10 cellular contexts compared by ENCODE assay signal in genomic region chrX:2697741-2698294, GRCh38. TPM values are rescaled to one million over a fixed set of nuclear protein-coding genes. Genes with fewer than 3 reads are reported as not detected.
A peak's percentile ranks its signal among the peaks of the same experiment; 100 is the strongest.
DNase-seq lines count a peak whose midpoint lies in the region; ATAC-seq and TF ChIP-seq lines count a peak whose summit lies in the region.
"Had no signal": no experiment of that assay in that cellular context is flagged by ENCODE, and none has a peak within 500 bp of the region (broad histone marks: within the 10 kb centered on the region; RNA-seq: fewer than 3 reads in every experiment).

No MANE protein-coding gene starts in this region.

- H3K27me3 Mint-ChIP-seq in activated naive CD4-positive, alpha-beta T cell treated with anti-CD3 and anti-CD28 coated beads for 36 hours (ENCODE audit: low read depth): no peaks in the 10 kb centered on the region
- no peaks in the 10 kb centered on the region for H3K27me3 Mint-ChIP-seq in type B pancreatic cell

- peak overlapping the region; percentile 47; the same call in 1 of the 2 replicates for H3K4me3 ChIP-seq in PC-3 (ENCODE audit: low read length)
- H3K4me3 ChIP-seq in fibroblast of the aortic adventitia (ENCODE audit: low read depth, low read length): peak overlapping the region; percentile 31

- ATAC-seq in PC-3: no peak
- no peak for ATAC-seq in GM21515 (IDR thresholded peaks at IDR 0.05; ENCODE audit: unreplicated experiment)
- no peak for ATAC-seq in GM18873 (IDR thresholded peaks at IDR 0.05; ENCODE audit: low FRiP score, unreplicated experiment)

- no TSS peak for BruUV-seq in PC-3 (replicated peaks; lab: Mats Ljungman, UMichigan)

- no peak overlapping the region for H2AFZ ChIP-seq in PC-3 (ENCODE audit: low read length)

- POLR2A ChIA-PET in PC-3 (lab: Charles Lee; ENCODE audit: unreplicated experiment): no interaction called here

- no peaks in the 10 kb centered on the region for H3F3A ChIP-seq in PC-3 (ENCODE audit: low read length, unreplicated experiment)

- peak overlapping the region; percentile 48 for H3K9ac ChIP-seq in PC-3 (ENCODE audit: low read length)

- peak overlapping the region; percentile 79 for H3K4me2 ChIP-seq in PC-3 (ENCODE audit: low read length)

- H3K27ac Mint-ChIP-seq in activated naive CD4-positive, alpha-beta T cell treated with anti-CD3 and anti-CD28 coated beads for 36 hours: peak overlapping the region; percentile 99
- peak overlapping the region; percentile 99 for H3K27ac Mint-ChIP-seq in type B pancreatic cell

- H3K36me3 Mint-ChIP-seq in activated naive CD4-positive, alpha-beta T cell treated with anti-CD3 and anti-CD28 coated beads for 36 hours (ENCODE audit: low read depth): peaks cover 60% of the 10 kb centered on the region
- H3K36me3 Mint-ChIP-seq in type B pancreatic cell: peaks cover 47% of the 10 kb centered on the region

- peaks cover 4% of the 10 kb centered on the region; the same call in 1 of the 2 replicates for H3K36me3 ChIP-seq in PC-3 (ENCODE audit: low read depth, low read length)

- H3K79me2 ChIP-seq in PC-3 (ENCODE audit: low read length): peaks cover 94% of the 10 kb centered on the region

- H3K4me3 Mint-ChIP-seq in activated naive CD4-positive, alpha-beta T cell treated with anti-CD3 and anti-CD28 coated beads for 36 hours: peak overlapping the region; percentile 58
- peak overlapping the region; percentile 84 for H3K4me3 Mint-ChIP-seq in type B pancreatic cell

- no peak for TF ChIP-seq CTCF in PC-3 (conservative IDR thresholded peaks at IDR 0.05; ENCODE audit: low read depth, low read length)
- TF ChIP-seq CTCF in fibroblast of the aortic adventitia (IDR thresholded peaks at IDR 0.05; ENCODE audit: insufficient read depth, low read length): no peak
- no peak for TF ChIP-seq CTCF in type B pancreatic cell (conservative IDR thresholded peaks at IDR 0.05)

- H3K9me3 ChIP-seq in PC-3 (ENCODE audit: low read length): no peaks in the 10 kb centered on the region

- H3K4me1 Mint-ChIP-seq in activated naive CD4-positive, alpha-beta T cell treated with anti-CD3 and anti-CD28 coated beads for 36 hours (ENCODE audit: low read depth): peaks cover 90% of the 10 kb centered on the region
- H3K4me1 Mint-ChIP-seq in type B pancreatic cell (ENCODE audit: unreplicated experiment): peaks cover 52% of the 10 kb centered on the region

- intact Hi-C loops in activated naive CD4-positive, alpha-beta T cell treated with anti-CD3 and anti-CD28 coated beads for 36 hours (cut with micrococcal nuclease): loop anchor here (2.0 to 10.0 kb wide), 3 partner anchors 51 to 1246 kb away; partner anchors contain the start of genes ASMTL and PRKX
- intact Hi-C loops in PC-3 (cut with micrococcal nuclease): no loop called here

- peaks cover 35% of the 10 kb centered on the region for H3K4me1 ChIP-seq in PC-3 (ENCODE audit: insufficient read depth, low read length)

- no peaks in the 10 kb centered on the region for H4K20me1 ChIP-seq in PC-3 (ENCODE audit: low read length)

- H3K9me3 Mint-ChIP-seq in activated naive CD4-positive, alpha-beta T cell treated with anti-CD3 and anti-CD28 coated beads for 36 hours: no peaks in the 10 kb centered on the region
- H3K9me3 Mint-ChIP-seq in type B pancreatic cell: peaks cover 4% of the 10 kb centered on the region

- no peaks in the 10 kb centered on the region for H3K9me2 ChIP-seq in PC-3 (replicated peaks; ENCODE audit: low read length)

- CTCF ChIA-PET in activated naive CD4-positive, alpha-beta T cell treated with anti-CD3 and anti-CD28 coated beads for 36 hours (lab: Charles Lee): no interaction called here
- CTCF ChIA-PET in PC-3 (lab: Charles Lee): no interaction called here

- H3K27me3 ChIP-seq in PC-3 (ENCODE audit: low read length): no peaks in the 10 kb centered on the region

- peak overlapping the region; percentile 93 for H3K27ac ChIP-seq in PC-3 (ENCODE audit: low read length)

- DNase-seq in activated naive CD4-positive, alpha-beta T cell treated with anti-CD3 and anti-CD28 coated beads for 36 hours: no peak
- no peak for DNase-seq in activated naive CD4-positive, alpha-beta T cell (lab: John Stamatoyannopoulos, UW)
- DNase-seq in PC-3 (no peak), fibroblast of the aortic adventitia (ENCODE audit: low read depth) (peak; percentile 51), type B pancreatic cell (ENCODE audit: extremely low spot score, unreplicated experiment) (no peak), DMS53 treated with DMSO at 0.1 percent for 48 hours (lab: John Stamatoyannopoulos, UW; ENCODE audit: unreplicated experiment) (no peak)
- DNase-seq: AML-193, NCI-H1417 had no signal

RNA-seq across cellular contexts. Expression of gene CD99, which starts 6.7 kb away (rescaled TPM):
- 100 to 1,000 TPM; 205 to 215 TPM for total RNA-seq in activated naive CD4-positive, alpha-beta T cell treated with anti-CD3 and anti-CD28 coated beads for 36 hours
- 202 and 325 TPM in 2 replicates for total RNA-seq in PC-3 (2014; rRNA removed)
- 355 and 675 TPM in 2 replicates for total RNA-seq in fibroblast of the aortic adventitia (ENCODE audit: low replicate concordance)
- total RNA-seq in type B pancreatic cell (ENCODE audit: low replicate concordance): 292 and 372 TPM in 2 replicates

RNA-seq across cellular contexts. Expression of gene XG, which starts 54.0 kb away (rescaled TPM):
- not detected for total RNA-seq in activated naive CD4-positive, alpha-beta T cell treated with anti-CD3 and anti-CD28 coated beads for 36 hours
- total RNA-seq in PC-3 (2014; rRNA removed): not detected in 2 replicates
- total RNA-seq in fibroblast of the aortic adventitia (ENCODE audit: low replicate concordance): 13.8 and 50.4 TPM in 2 replicates
- total RNA-seq in type B pancreatic cell (ENCODE audit: low replicate concordance): 0.55 and 0.63 TPM in 2 replicates
